ENCODE assay signal across 19 cellular contexts in genomic region chr2:15605721-15606120, GRCh38. TPM values are rescaled to one million over a fixed set of nuclear protein-coding genes. Genes with fewer than 3 reads are reported as not detected.
DNase-seq lines count a peak whose midpoint lies in the region; ATAC-seq, FAIRE-seq and TF ChIP-seq lines count a peak whose summit lies in the region.
"Had no signal": no experiment of that assay in that cellular context is flagged by ENCODE, and none has a peak within 500 bp of the region (broad histone marks: within the 10 kb centered on the region; RNA-seq: fewer than 3 reads in every experiment).

No MANE protein-coding gene starts in this region.

- H4K20me1 ChIP-seq in HepG2 (ENCODE audit: insufficient read depth, low read length): no peaks in the 10 kb centered on the region

- no TSS peak for BruUV-seq in HepG2 (replicated peaks; lab: Mats Ljungman, UMichigan)
- BruUV-seq in Caco-2 (replicated peaks; lab: Mats Ljungman, UMichigan): no TSS peak

- no peak overlapping the region for H2AFZ ChIP-seq in HepG2 (ENCODE audit: low read length)
- H2AFZ ChIP-seq: GM23338 had no signal

- FAIRE-seq in HepG2 (lab: Jason Lieb, UNC): no peak
- FAIRE-seq: D721Med, GM12878 had no signal

- H3K4me1 Mint-ChIP-seq in Caco-2 (ENCODE audit: low read depth, unreplicated experiment): no peaks in the 10 kb centered on the region
- peaks cover 14% of the 10 kb centered on the region for H3K4me1 Mint-ChIP-seq in T-helper 17 cell
- H3K4me1 Mint-ChIP-seq in nephron progenitor cell: no peaks in the 10 kb centered on the region
- H3K4me1 Mint-ChIP-seq: GM23338 had no signal

- no peaks in the 10 kb centered on the region for H3K9me3 ChIP-seq in HepG2 (ENCODE audit: low read length)
- H3K9me3 ChIP-seq in right lobe of liver: no peaks in the 10 kb centered on the region
- H3K9me3 ChIP-seq in Caco-2: no peaks in the 10 kb centered on the region
- no peaks in the 10 kb centered on the region for H3K9me3 ChIP-seq in T-helper 17 cell (ENCODE audit: control insufficient read depth, low read length, poor library complexity, severe bottlenecking)

- no peak for TF ChIP-seq RAD21 in HepG2 (CRISPR knock-in tag; IDR thresholded peaks at IDR 0.05)

- no peak for ATAC-seq in HepG2
- no peak for ATAC-seq in right lobe of liver
- ATAC-seq in T-helper 17 cell: no peak
- ATAC-seq in GM18517 (IDR thresholded peaks at IDR 0.05; ENCODE audit: unreplicated experiment): no peak
- ATAC-seq: CD8-positive, alpha-beta T cell; GM12878; GM23338; HCT116 had no signal

- H3K27me3 ChIP-seq in HepG2 (ENCODE audit: control insufficient read depth in 1 of 2, insufficient read depth in 2 of 2, low read length in 2 of 2): no peaks in the 10 kb centered on the region
- no peaks in the 10 kb centered on the region for H3K27me3 ChIP-seq in right lobe of liver
- H3K27me3 ChIP-seq in Caco-2 (replicated peaks; ENCODE audit: control insufficient read depth, insufficient read depth, low read length): no peaks in the 10 kb centered on the region

- POLR2A ChIA-PET in HepG2 (lab: Yijun Ruan, JAX): no interaction called here
- POLR2A ChIA-PET in Caco-2 (lab: Charles Lee): interaction anchor here (0.6 kb wide), 1 partner anchor 175 kb away, joined by 4 read pairs; no protein-coding TSS in a partner anchor

- H3K4me1 ChIP-seq in HepG2 (ENCODE audit: insufficient read depth, low read length) (no peaks in the 10 kb centered on the region), right lobe of liver (no peaks in the 10 kb centered on the region), Caco-2 (no peaks in the 10 kb centered on the region)

- H3K27me3 Mint-ChIP-seq in Caco-2 (ENCODE audit: insufficient read depth, unreplicated experiment) (no peaks in the 10 kb centered on the region), T-helper 17 cell (no peaks in the 10 kb centered on the region), nephron progenitor cell (ENCODE audit: low read depth, poor library complexity) (peaks cover 4% of the 10 kb centered on the region)

- no peak overlapping the region for H3K4me3 Mint-ChIP-seq in Caco-2 (ENCODE audit: unreplicated experiment)
- no peak overlapping the region for H3K4me3 Mint-ChIP-seq in T-helper 17 cell
- no peak overlapping the region for H3K4me3 Mint-ChIP-seq in nephron progenitor cell
- H3K4me3 Mint-ChIP-seq: CD8-positive, alpha-beta T cell; GM23338; H9 had no signal

- H3K4me2 ChIP-seq in HepG2 (ENCODE audit: low read depth, low read length): no peak overlapping the region
- H3K4me2 ChIP-seq: GM23338 had no signal

- peaks cover 91% of the 10 kb centered on the region for H3K36me3 Mint-ChIP-seq in Caco-2 (ENCODE audit: insufficient read depth, unreplicated experiment)
- H3K36me3 Mint-ChIP-seq in T-helper 17 cell (ENCODE audit: low read depth): peaks cover 26% of the 10 kb centered on the region
- H3K36me3 Mint-ChIP-seq in nephron progenitor cell (ENCODE audit: low read depth): peaks cover 97% of the 10 kb centered on the region

- TF ChIP-seq CTCF in HepG2 (CRISPR knock-in tag; IDR thresholded peaks at IDR 0.05) (no peak), right lobe of liver (IDR thresholded peaks at IDR 0.05) (no peak), Caco-2 (IDR thresholded peaks at IDR 0.05; ENCODE audit: insufficient read depth in 1 of 2, low read depth in 1 of 2, low read length in 1 of 2, severe bottlenecking in 1 of 2, unreplicated experiment in 1 of 2) (no peak), nephron progenitor cell (IDR thresholded peaks at IDR 0.05) (no peak)

- no peak for TF ChIP-seq EP300 in HepG2 (IDR thresholded peaks at IDR 0.05; ENCODE audit: low read depth in 2 of 2, low read length in 2 of 2)
- no peak for TF ChIP-seq EP300 in HepG2 (CRISPR knock-in tag; IDR thresholded peaks at IDR 0.05; ENCODE audit: borderline replicate concordance)

- DNase-seq in HepG2 (ENCODE audit: low spot score): no peak
- DNase-seq in right lobe of liver: no peak
- DNase-seq in Caco-2: no peak
- DNase-seq in T-helper 17 cell: no peak
- DNase-seq in nephron progenitor cell: no peak
- DNase-seq in islet precursor cell: no peak
- no peak for DNase-seq in NCI-H774 (lab: John Stamatoyannopoulos, UW)
- DNase-seq: C1 segment of cervical spinal cord; CD8-positive, alpha-beta T cell; DMS 273 treated with DMSO at 0.1 percent for 48 hours; DMS79; EL; GDM1; H9 had no signal

- in situ Hi-C loops in HepG2 (cut with HindIII; ENCODE audit: extremely low pct_ligation_motif_present, low pct_unique_long_range_greater_than_20kb): no loop called here

- no peak overlapping the region for H3K27ac ChIP-seq in HepG2 (ENCODE audit: extremely low read length, insufficient read depth, low read length)
- H3K27ac ChIP-seq in right lobe of liver: no peak overlapping the region

- peaks cover 45 to 94% of the 10 kb centered on the region in 2 experiments for H3K36me3 ChIP-seq in HepG2 (replicated peaks in 1 of 2; ENCODE audit: control insufficient read depth in 1 of 2, insufficient read depth in 2 of 2, low read length in 2 of 2)
- peaks cover 7 to 91% (median 64%) of the 10 kb centered on the region in 4 donors for H3K36me3 ChIP-seq in right lobe of liver
- H3K36me3 ChIP-seq in Caco-2 (ENCODE audit: control insufficient read depth, insufficient read depth, low read length): peaks cover 10% of the 10 kb centered on the region

- H3K27ac Mint-ChIP-seq in Caco-2 (ENCODE audit: unreplicated experiment): peak overlapping the region; percentile 9
- H3K27ac Mint-ChIP-seq in T-helper 17 cell: peak overlapping the region; percentile 83
- peak overlapping the region; percentile 11 for H3K27ac Mint-ChIP-seq in nephron progenitor cell
- H3K27ac Mint-ChIP-seq: CD8-positive, alpha-beta T cell; GM23338; H9 had no signal

- TF ChIP-seq POLR2A in HepG2 (IDR thresholded peaks at IDR 0.05; ENCODE audit: insufficient read depth in 1 of 2, low read depth in 2 of 2, low read length in 2 of 2) (no peak), right lobe of liver (IDR thresholded peaks at IDR 0.05) (no peak)

- no peaks in the 10 kb centered on the region for H3K79me2 ChIP-seq in HepG2 (ENCODE audit: insufficient read depth, low read length)

- H3K4me3 ChIP-seq in HepG2 (replicated peaks in 1 of 3; ENCODE audit: insufficient read depth in 1 of 3, low read depth in 2 of 3, low read length in 3 of 3) (no peak overlapping the region), right lobe of liver (no peak overlapping the region), Caco-2 (ENCODE audit: low read depth, low read length) (no peak overlapping the region)
- H3K4me3 ChIP-seq: GM12878, GM23338 had no signal

- H3K9me3 Mint-ChIP-seq in Caco-2 (ENCODE audit: unreplicated experiment): no peaks in the 10 kb centered on the region
- peaks cover 16% of the 10 kb centered on the region for H3K9me3 Mint-ChIP-seq in nephron progenitor cell
- H3K9me3 Mint-ChIP-seq: CD8-positive, alpha-beta T cell had no signal

- intact Hi-C loops in HepG2 (cut with micrococcal nuclease; ENCODE audit: unreplicated experiment) (no loop called here), right lobe of liver (cut with DNase I) (no loop called here), Caco-2 (cut with micrococcal nuclease; ENCODE audit: unreplicated experiment) (no loop called here)

- CTCF ChIA-PET in HepG2 (lab: Yijun Ruan, JAX; ENCODE audit: low intra/inter-chr PET ratio, low total read pairs): no interaction called here
- CTCF ChIA-PET in Caco-2 (lab: Charles Lee): no interaction called here

- no peak overlapping the region for H3K9ac ChIP-seq in HepG2 (ENCODE audit: insufficient read depth, low read depth, low read length)

- WGBS in HepG2 (ENCODE audit: low lambda C conversion rate): 58% methylated on average over 1 of the region's 1 CpG
- 41% methylated on average over 1 of the region's 1 CpG for WGBS in right lobe of liver (ENCODE audit: insufficient coverage, low coverage, low lambda C conversion rate, missing lambda C conversion rate)

RNA-seq across cellular contexts. Expression of gene DDX1, which starts 14.1 kb away (rescaled TPM):
- total RNA-seq in HepG2 (2016; rRNA removed; fragmentation: Illumina TruSeq; extraction: Trizol): 130 and 254 TPM in 2 replicates
- total RNA-seq in HepG2 (2016; cell fraction: cytosol; rRNA removed; fragmentation: Illumina TruSeq; extraction: Trizol; ENCODE audit: low read depth): 20.7 and 26.0 TPM in 2 replicates
- 128 and 254 TPM in 2 replicates for total RNA-seq in HepG2 (2016; cell fraction: insoluble cytoplasmic fraction; rRNA removed; fragmentation: Illumina TruSeq; extraction: Trizol)
- total RNA-seq in HepG2 (2016; cell fraction: membrane; rRNA removed; fragmentation: Illumina TruSeq; extraction: Trizol): 42.3 and 49.4 TPM in 2 replicates
- 114 and 115 TPM in 2 replicates for total RNA-seq in HepG2 (2016; cell fraction: nucleus; rRNA removed; fragmentation: Illumina TruSeq; extraction: Trizol)
- 60.9 and 81.6 TPM in 2 replicates for polyA plus RNA-seq in HepG2 (2011; rRNA removed)
- polyA plus RNA-seq in HepG2 (2011; cell fraction: cytosol; rRNA removed): 36.8 and 56.4 TPM in 2 replicates
- polyA plus RNA-seq in HepG2 (2011; cell fraction: nucleus; rRNA removed): 33.2 and 43.2 TPM in 2 replicates
- polyA plus RNA-seq in HepG2 (2012): 87.2 and 121 TPM in 2 replicates
- polyA plus RNA-seq in HepG2 (2016; cell fraction: cytosol; fragmentation: Illumina TruSeq; extraction: Trizol; ENCODE audit: low read depth): 17.5 and 20.7 TPM in 2 replicates
- polyA plus RNA-seq in HepG2 (2016; cell fraction: insoluble cytoplasmic fraction; fragmentation: Illumina TruSeq; extraction: Trizol; ENCODE audit: low read depth): 266 and 281 TPM in 2 replicates
- polyA plus RNA-seq in HepG2 (2016; cell fraction: membrane; fragmentation: Illumina TruSeq; extraction: Trizol; ENCODE audit: low read depth): 28.6 and 36.5 TPM in 2 replicates
- polyA plus RNA-seq in HepG2 (2016; cell fraction: nucleus; fragmentation: Illumina TruSeq; extraction: Trizol; ENCODE audit: insufficient read depth, low read depth): 120 and 122 TPM in 2 replicates
- 15.7 and 27.0 TPM in 2 replicates for polyA minus RNA-seq in HepG2 (2011; rRNA and poly(A)+ RNA removed; ENCODE audit: low replicate concordance)
- 54.9 and 60.7 TPM in 2 replicates for polyA minus RNA-seq in HepG2 (2011; cell fraction: cytosol; rRNA and poly(A)+ RNA removed)
- 109 and 119 TPM in 2 replicates for polyA minus RNA-seq in HepG2 (2011; cell fraction: nucleus; rRNA and poly(A)+ RNA removed)
- 10 to 100 TPM; 29.7 to 43.5 (median 37.6) TPM for total RNA-seq in right lobe of liver
- 145 and 163 TPM in 2 replicates for total RNA-seq in Caco-2 (2022)
- 10 to 100 TPM; 27.6 to 35.0 TPM for total RNA-seq in T-helper 17 cell

RNA-seq across cellular contexts. Expression of gene NBAS, which starts 44.6 kb away (rescaled TPM):
- total RNA-seq in HepG2 (2016; rRNA removed; fragmentation: Illumina TruSeq; extraction: Trizol): 58.7 and 61.4 TPM in 2 replicates
- 52.9 and 59.9 TPM in 2 replicates for total RNA-seq in HepG2 (2016; cell fraction: cytosol; rRNA removed; fragmentation: Illumina TruSeq; extraction: Trizol; ENCODE audit: low read depth)
- 56.3 and 56.6 TPM in 2 replicates for total RNA-seq in HepG2 (2016; cell fraction: insoluble cytoplasmic fraction; rRNA removed; fragmentation: Illumina TruSeq; extraction: Trizol)
- 27.5 and 33.9 TPM in 2 replicates for total RNA-seq in HepG2 (2016; cell fraction: membrane; rRNA removed; fragmentation: Illumina TruSeq; extraction: Trizol)
- 75.6 and 80.4 TPM in 2 replicates for total RNA-seq in HepG2 (2016; cell fraction: nucleus; rRNA removed; fragmentation: Illumina TruSeq; extraction: Trizol)
- polyA plus RNA-seq in HepG2 (2011; rRNA removed): 28.8 and 33.6 TPM in 2 replicates
- polyA plus RNA-seq in HepG2 (2011; cell fraction: cytosol; rRNA removed): 29.5 and 30.7 TPM in 2 replicates
- polyA plus RNA-seq in HepG2 (2011; cell fraction: nucleus; rRNA removed): 23.2 and 23.7 TPM in 2 replicates
- polyA plus RNA-seq in HepG2 (2012): 26.5 and 30.9 TPM in 2 replicates
- 14.7 and 16.9 TPM in 2 replicates for polyA plus RNA-seq in HepG2 (2016; cell fraction: cytosol; fragmentation: Illumina TruSeq; extraction: Trizol; ENCODE audit: low read depth)
- 27.5 and 27.7 TPM in 2 replicates for polyA plus RNA-seq in HepG2 (2016; cell fraction: insoluble cytoplasmic fraction; fragmentation: Illumina TruSeq; extraction: Trizol; ENCODE audit: low read depth)
- polyA plus RNA-seq in HepG2 (2016; cell fraction: membrane; fragmentation: Illumina TruSeq; extraction: Trizol; ENCODE audit: low read depth): 5.6 and 6.1 TPM in 2 replicates
- polyA plus RNA-seq in HepG2 (2016; cell fraction: nucleus; fragmentation: Illumina TruSeq; extraction: Trizol; ENCODE audit: insufficient read depth, low read depth): 39.1 and 42.0 TPM in 2 replicates
- polyA minus RNA-seq in HepG2 (2011; rRNA and poly(A)+ RNA removed; ENCODE audit: low replicate concordance): 55.2 and 126 TPM in 2 replicates
- 57.6 and 62.9 TPM in 2 replicates for polyA minus RNA-seq in HepG2 (2011; cell fraction: cytosol; rRNA and poly(A)+ RNA removed)
- polyA minus RNA-seq in HepG2 (2011; cell fraction: nucleus; rRNA and poly(A)+ RNA removed): 102 and 117 TPM in 2 replicates
- 10 to 100 TPM; 16.1 to 21.8 (median 18.5) TPM for total RNA-seq in right lobe of liver
- total RNA-seq in Caco-2 (2022): 28.8 and 31.1 TPM in 2 replicates
- 10 to 100 TPM; 29.3 to 32.5 TPM for total RNA-seq in T-helper 17 cell

Comparison
In these comparisons a context has a peak if more than half of its experiments do, and no peak if none do; other contexts are left out.
1. H3K27ac Mint-ChIP-seq: peak in every context shown above with its lines; median percentile 83 in T-helper 17 cell; 11 in nephron progenitor cell; 9 in Caco-2.